2 cellular contexts compared by ENCODE assay signal in the genomic region with DNA sequence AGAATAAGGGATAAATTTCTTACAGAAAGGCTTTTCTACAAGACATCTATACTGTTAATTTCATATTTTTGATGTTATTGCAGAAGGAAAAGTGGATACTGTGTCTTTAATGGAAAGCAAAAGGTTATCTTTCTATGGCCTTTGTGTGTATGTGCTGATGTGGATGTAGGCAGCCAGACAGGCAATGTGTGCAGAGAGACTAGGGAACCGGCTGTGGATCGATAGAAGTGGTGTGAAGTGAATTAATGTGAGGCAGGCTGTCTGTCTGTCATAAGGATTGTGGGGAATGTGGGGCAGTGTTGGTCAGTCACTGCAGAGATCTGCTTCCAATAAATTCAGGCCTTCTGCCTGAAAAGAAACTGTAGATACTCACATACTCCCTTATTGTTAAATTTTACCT.
TF ChIP-seq lines count a peak whose summit lies in the region.

No MANE protein-coding gene starts in this region.

TF ChIP-seq in SK-N-SH, 30 proteins besides CTCF, POLR2A, EP300 and RAD21 (continued from another document):
- TF ChIP-seq GATA2 (CRISPR knock-in tag; IDR thresholded peaks at IDR 0.05), result peak; percentile 17; the same call in 1 of the 2 replicates

TF ChIP-seq in SK-N-SH treated with all-trans-retinoic acid at 6 μM for 48 hours, 23 proteins besides CTCF, POLR2A, EP300 and RAD21 (continued from another document):
- TF ChIP-seq CREB5 (CRISPR knock-in tag; IDR thresholded peaks at IDR 0.05; ENCODE audit: low read depth), result no peak
- TF ChIP-seq ARNTL (CRISPR knock-in tag; IDR thresholded peaks at IDR 0.05; ENCODE audit: borderline replicate concordance, low read depth), result no peak
- no peak for TF ChIP-seq POU6F1 (CRISPR knock-in tag; IDR thresholded peaks at IDR 0.05; ENCODE audit: borderline replicate concordance, low read depth)
- TF ChIP-seq ISL1 (CRISPR knock-in tag; IDR thresholded peaks at IDR 0.05), result no peak
- no peak for TF ChIP-seq OSR1 (CRISPR knock-in tag; IDR thresholded peaks at IDR 0.05)
- no peak for TF ChIP-seq ZFP3 (CRISPR knock-in tag; IDR thresholded peaks at IDR 0.05)
- no peak for TF ChIP-seq TOX (CRISPR knock-in tag; IDR thresholded peaks at IDR 0.05; ENCODE audit: borderline replicate concordance)
